ENCODE assay signal across 17 cellular contexts in genomic region chr1:19115082-19115808, GRCh38.
"Had no signal": no experiment of that assay in that cellular context is flagged by ENCODE, and none has a peak within 500 bp of the region (broad histone marks: within the 10 kb centered on the region; RNA-seq: fewer than 3 reads in every experiment).

No MANE protein-coding gene starts in this region.

- DNase-seq: colonic mucosa; dermis blood vessel endothelial cell; foreskin melanocyte; left colon; left ventricle myocardium superior; mesendoderm; naive B cell; posterior cingulate gyrus; right cardiac atrium; stimulated activated CD4-positive, alpha-beta T cell treated with anti-CD3 and anti-CD28 coated beads, Interleukin-4, amount 100 ng/mL, for 1 hour; stimulated activated CD8-positive, alpha-beta memory T cell treated with anti-CD3 and anti-CD28 coated beads, Interleukin-4, amount 100 ng/mL, for 48 hours; trophoblast cell had no signal

- H3K4me1 Mint-ChIP-seq: naive B cell; stimulated activated memory B cell treated with anti-CD40 and anti-IgM and Interleukin-4, amounts not matched to agents 10 μg/mL and 1 μg/mL and 100 μg/mL, for 72 hours had no signal

- H3K27me3 Mint-ChIP-seq: naive B cell; stimulated activated memory B cell treated with anti-CD40 and anti-IgM and Interleukin-4, amounts not matched to agents 10 μg/mL and 1 μg/mL and 100 μg/mL, for 72 hours had no signal

- H3K27ac ChIP-seq: colonic mucosa, hepatocyte had no signal

- H3K4me3 ChIP-seq: colonic mucosa, hepatocyte, lung, smooth muscle cell had no signal

- H3K9me3 Mint-ChIP-seq: naive B cell; nephron; stimulated activated memory B cell treated with anti-CD40 and anti-IgM and Interleukin-4, amounts not matched to agents 10 μg/mL and 1 μg/mL and 100 μg/mL, for 72 hours had no signal

- H3K4me1 ChIP-seq: colonic mucosa had no signal

- H3K79me2 ChIP-seq: hepatocyte had no signal

- H2AFZ ChIP-seq: hepatocyte had no signal

- H3K4me3 Mint-ChIP-seq: naive B cell; nephron; stimulated activated memory B cell treated with anti-CD40 and anti-IgM and Interleukin-4, amounts not matched to agents 10 μg/mL and 1 μg/mL and 100 μg/mL, for 72 hours had no signal

- H3K27me3 ChIP-seq: colonic mucosa, hepatocyte had no signal

- H3K27ac Mint-ChIP-seq: nephron; stimulated activated memory B cell treated with anti-CD40 and anti-IgM and Interleukin-4, amounts not matched to agents 10 μg/mL and 1 μg/mL and 100 μg/mL, for 72 hours had no signal

- H3K9me3 ChIP-seq: colonic mucosa had no signal

- ATAC-seq: left colon; left ventricle myocardium superior; right cardiac atrium; stimulated activated memory B cell treated with anti-CD40 and anti-IgM and Interleukin-4, amounts not matched to agents 10 μg/mL and 1 μg/mL and 100 μg/mL, for 72 hours had no signal

- H3K4me2 ChIP-seq: hepatocyte, smooth muscle cell had no signal
